Comparison of ENCODE assay signal across 8 cellular contexts in the genomic region with DNA sequence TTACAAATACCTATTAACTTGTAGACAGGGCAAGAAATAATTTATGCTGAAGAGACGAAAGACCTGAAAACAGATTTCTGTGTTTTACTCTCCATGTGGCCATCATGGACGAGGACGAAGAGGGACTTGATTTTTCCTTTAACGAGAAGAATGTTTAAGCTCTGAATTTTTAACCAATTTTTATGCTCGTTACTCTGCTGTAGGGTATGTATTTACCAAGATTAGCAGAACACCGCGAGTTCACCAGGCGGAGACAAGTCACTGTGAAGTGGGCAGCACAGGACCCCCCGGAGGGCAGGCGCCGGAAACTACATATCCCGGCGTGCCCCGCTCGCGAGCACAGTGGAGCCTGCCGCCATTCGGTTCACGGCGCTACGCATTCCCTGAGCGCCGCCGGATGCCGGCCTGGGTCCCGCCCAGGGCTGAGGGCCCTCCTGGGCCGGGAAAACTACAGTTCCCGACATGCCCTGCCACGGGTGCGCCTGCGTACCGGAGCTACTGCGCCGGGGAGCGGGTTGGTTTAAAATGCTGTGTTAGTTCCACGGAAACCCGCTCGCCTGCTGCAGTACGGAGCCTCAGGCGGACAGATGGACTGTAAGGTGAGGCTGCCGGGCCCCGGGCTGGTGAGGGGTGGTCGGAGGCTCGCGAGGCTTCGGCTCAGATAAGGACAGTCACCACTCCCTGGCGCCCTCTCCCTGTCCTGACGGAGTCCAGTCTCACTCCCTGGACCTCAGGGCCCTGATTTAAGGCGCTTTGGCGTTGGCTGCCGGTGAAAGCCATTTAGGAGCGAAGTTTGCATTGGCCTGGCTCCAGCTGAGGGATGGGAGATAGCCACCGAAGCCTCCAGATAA. TPM values are rescaled to one million over a fixed set of nuclear protein-coding genes. Genes with fewer than 3 reads are reported as not detected.
DNase-seq lines count a peak whose midpoint lies in the region; ATAC-seq and TF ChIP-seq lines count a peak whose summit lies in the region.

Gene CCDC150 (plus strand): TSS at position 536 of the 851 bp plus-strand sequence. CDS start 52 bp downstream, at position 588.

- H3K27me3 ChIP-seq in SK-N-SH (ENCODE audit: insufficient read depth) (no peaks in the 10 kb centered on the region), thoracic aorta (replicated peaks; ENCODE audit: insufficient read depth) (no peaks in the 10 kb centered on the region)

- H3K4me1 ChIP-seq in SK-N-SH (ENCODE audit: control insufficient read depth in 1 of 2, insufficient read depth in 2 of 2, low read depth in 1 of 2, low read length in 1 of 2), result no peaks in the 10 kb centered on the region; a peak in 1 of 4 replicates
- H3K4me1 ChIP-seq in thoracic aorta (ENCODE audit: control insufficient read depth in 1 of 2, low read depth in 2 of 2), result peaks cover 0 to 4% of the 10 kb centered on the region in 2 donors

- WGBS in SK-N-SH (ENCODE audit: low lambda C conversion rate), result 12% methylated on average over 22 of the region's 53 CpGs

- peak; percentile 51 for TF ChIP-seq POLR2A in NB4 (IDR thresholded peaks at IDR 0.05; ENCODE audit: extremely low read depth, insufficient read length)

- CTCF ChIA-PET in SK-N-SH (lab: Yijun Ruan, JAX), result interaction anchor here (1.1 to 1.6 kb wide), 5 partner anchors 28 to 342 kb away, joined by 3 to 5 read pairs (median 3); partner anchors contain the start of gene GTF3C3

- H3K4me1 Mint-ChIP-seq in activated naive CD4-positive, alpha-beta T cell treated with anti-CD3 and anti-CD28 coated beads, Interleukin-2, amount 50 U/mL, for 24 hours, result peaks cover 7% of the 10 kb centered on the region

- H3K4me3 Mint-ChIP-seq in activated naive CD4-positive, alpha-beta T cell treated with anti-CD3 and anti-CD28 coated beads, Interleukin-2, amount 50 U/mL, for 24 hours, result peak within 1 kb of the TSS; percentile 92

- H3K9me3 Mint-ChIP-seq in activated naive CD4-positive, alpha-beta T cell treated with anti-CD3 and anti-CD28 coated beads, Interleukin-2, amount 50 U/mL, for 24 hours, result no peaks in the 10 kb centered on the region

- H2AFZ ChIP-seq in SK-N-SH (ENCODE audit: low read depth), result peak within 1 kb of the TSS; percentile 92

- no peaks in the 10 kb centered on the region for H3K36me3 ChIP-seq in SK-N-SH (replicated peaks in 1 of 2; ENCODE audit: control insufficient read depth in 1 of 2, insufficient read depth in 2 of 2, low read length in 1 of 2)
- H3K36me3 ChIP-seq in thoracic aorta, result no peaks in the 10 kb centered on the region

- H3K27me3 Mint-ChIP-seq in activated naive CD4-positive, alpha-beta T cell treated with anti-CD3 and anti-CD28 coated beads, Interleukin-2, amount 50 U/mL, for 24 hours, result no peaks in the 10 kb centered on the region

- H3K9ac ChIP-seq in SK-N-SH, result peak within 1 kb of the TSS; percentile 74

- no peaks in the 10 kb centered on the region for H4K20me1 ChIP-seq in SK-N-SH (ENCODE audit: insufficient read depth)

- DNase-seq in GM10266 (ENCODE audit: extremely low spot score), result peak; percentile 92
- DNase-seq in NB4 (ENCODE audit: low read depth), result peak; percentile 97
- peak; percentile 96 for DNase-seq in SK-N-SH
- peak; percentile 96 for DNase-seq in glomerular visceral epithelial cell (ENCODE audit: extremely low spot score)
- peak; percentile 65 for DNase-seq in omental fat pad (ENCODE audit: low spot score)
- DNase-seq in thoracic aorta (ENCODE audit: low spot score), result peak; percentile 60

- H3K36me3 Mint-ChIP-seq in activated naive CD4-positive, alpha-beta T cell treated with anti-CD3 and anti-CD28 coated beads, Interleukin-2, amount 50 U/mL, for 24 hours, result no peaks in the 10 kb centered on the region

- H3K79me2 ChIP-seq in SK-N-SH (ENCODE audit: insufficient read depth), result peaks cover 40% of the 10 kb centered on the region

- peak; percentile 39 for TF ChIP-seq RAD21 in SK-N-SH (IDR thresholded peaks at IDR 0.05; ENCODE audit: low read length)

- peak within 1 kb of the TSS; percentile 82 for H3K4me2 ChIP-seq in SK-N-SH

- peak within 1 kb of the TSS; percentile 96 for H3K4me3 ChIP-seq in NB4 (ENCODE audit: low read depth, low read length)
- H3K4me3 ChIP-seq in SK-N-SH (ENCODE audit: low read depth in 2 of 2, low read length in 1 of 2), result peak within 1 kb of the TSS; percentile 87 to 92
- peak within 1 kb of the TSS; percentile 71 for H3K4me3 ChIP-seq in thoracic aorta

- peak within 1 kb of the TSS; percentile 71 for H3K27ac Mint-ChIP-seq in activated naive CD4-positive, alpha-beta T cell treated with anti-CD3 and anti-CD28 coated beads, Interleukin-2, amount 50 U/mL, for 24 hours

- peaks cover 8% of the 10 kb centered on the region for H3F3A ChIP-seq in SK-N-SH (replicated peaks; ENCODE audit: insufficient read depth)

- ATAC-seq in HG02588 (IDR thresholded peaks at IDR 0.05; ENCODE audit: unreplicated experiment) (peak; percentile 100), omental fat pad (ENCODE audit: low FRiP score) (peak; percentile 100), thoracic aorta (ENCODE audit: insufficient number of reproducible peaks, low FRiP score, low read depth) (peak; percentile 89)

- no peaks in the 10 kb centered on the region for H3K9me3 ChIP-seq in SK-N-SH
- H3K9me3 ChIP-seq in thoracic aorta, result no peaks in the 10 kb centered on the region

- H3K9me2 ChIP-seq in SK-N-SH, result no peaks in the 10 kb centered on the region

- no peak for TF ChIP-seq EP300 in SK-N-SH (IDR thresholded peaks at IDR 0.05; ENCODE audit: borderline replicate concordance in 1 of 2, low read depth in 1 of 2, low read length in 1 of 2)

- POLR2A ChIA-PET in SK-N-SH (lab: Yijun Ruan, JAX), result interaction anchor here (0.5 to 1.3 kb wide), 2 partner anchors 85 to 758 kb away, joined by 3 read pairs; no protein-coding TSS in a partner anchor

- H3K27ac ChIP-seq in SK-N-SH (ENCODE audit: low read depth in 2 of 2, low read length in 1 of 2) (peak within 1 kb of the TSS; percentile 28 to 59; a peak in 3 of 4 replicates), thoracic aorta (no peak within 1 kb of the TSS)

- TF ChIP-seq CTCF in GM10266 (IDR thresholded peaks at IDR 0.05; ENCODE audit: control insufficient read depth, insufficient read depth, low read depth, missing control alignments) (no peak), NB4 (IDR thresholded peaks at IDR 0.05; ENCODE audit: low read depth, low read length) (no peak), SK-N-SH (IDR thresholded peaks at IDR 0.05) (peak; percentile 41), omental fat pad (IDR thresholded peaks at IDR 0.05) (no peak), thoracic aorta (IDR thresholded peaks at IDR 0.05) (peak; percentile 11)

TF ChIP-seq in SK-N-SH, 30 proteins besides CTCF, POLR2A, EP300 and RAD21 (continues in another document):
- TF ChIP-seq TEAD4 (IDR thresholded peaks at IDR 0.05; ENCODE audit: borderline replicate concordance, insufficient read depth), result no peak
- TF ChIP-seq TAF1 (IDR thresholded peaks at IDR 0.05; ENCODE audit: borderline replicate concordance, low read depth, low read length), result peak; percentile 61; the same call in 1 of the 2 replicates
- TF ChIP-seq JUND (IDR thresholded peaks at IDR 0.05), result no peak
- TF ChIP-seq REST (IDR thresholded peaks at IDR 0.05; ENCODE audit: low read depth, low read length), result no peak
- TF ChIP-seq, protein P1, sequence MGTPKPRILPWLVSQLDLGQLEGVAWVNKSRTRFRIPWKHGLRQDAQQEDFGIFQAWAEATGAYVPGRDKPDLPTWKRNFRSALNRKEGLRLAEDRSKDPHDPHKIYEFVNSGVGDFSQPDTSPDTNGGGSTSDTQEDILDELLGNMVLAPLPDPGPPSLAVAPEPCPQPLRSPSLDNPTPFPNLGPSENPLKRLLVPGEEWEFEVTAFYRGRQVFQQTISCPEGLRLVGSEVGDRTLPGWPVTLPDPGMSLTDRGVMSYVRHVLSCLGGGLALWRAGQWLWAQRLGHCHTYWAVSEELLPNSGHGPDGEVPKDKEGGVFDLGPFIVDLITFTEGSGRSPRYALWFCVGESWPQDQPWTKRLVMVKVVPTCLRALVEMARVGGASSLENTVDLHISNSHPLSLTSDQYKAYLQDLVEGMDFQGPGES (IDR thresholded peaks at IDR 0.05; ENCODE audit: low read depth, low read length), result no peak
- TF ChIP-seq FOXM1 (IDR thresholded peaks at IDR 0.05; ENCODE audit: low read depth), result no peak
- TF ChIP-seq EZH2phosphoT487 (IDR thresholded peaks at IDR 0.05; ENCODE audit: borderline replicate concordance, low read depth), result no peak
- no peak for TF ChIP-seq RCOR1 (IDR thresholded peaks at IDR 0.05; ENCODE audit: low read length)
- peak; percentile 74 for TF ChIP-seq CHD2 (IDR thresholded peaks at IDR 0.05; ENCODE audit: low read length, partially characterized antibody)
- TF ChIP-seq FOXJ3 (CRISPR knock-in tag; IDR thresholded peaks at IDR 0.05), result no peak
- TF ChIP-seq FOSL2 (IDR thresholded peaks at IDR 0.05; ENCODE audit: borderline replicate concordance, low read depth), result no peak
- peak; percentile 9; the same call in 1 of the 2 replicates for TF ChIP-seq NFIC (IDR thresholded peaks at IDR 0.05; ENCODE audit: borderline replicate concordance)

RNA-seq across cellular contexts. Expression of gene CCDC150, which starts in this region (rescaled TPM):
- 4.6 and 5.8 TPM in 2 replicates for polyA plus RNA-seq in SK-N-SH (2012; rRNA removed)
- polyA plus RNA-seq in SK-N-SH (2012; cell fraction: cytosol; rRNA removed), result 1.8 and 2.2 TPM in 2 replicates
- 14.8 and 23.2 TPM in 2 replicates for polyA plus RNA-seq in SK-N-SH (2012; cell fraction: nucleus; rRNA removed)
- 1 to 10 TPM in 2 of 4 donors, under 1 TPM in 1, not detected in 1; 0.72 to 2.0 (median 1.4) TPM for total RNA-seq in omental fat pad
- total RNA-seq in thoracic aorta, result under 1 TPM in 1 of 2 donors, not detected in 1; 0.56 TPM

Comparison
In these comparisons a context has a peak if more than half of its experiments do, and no peak if none do; other contexts are left out.
1. Peak in DNase-seq, ATAC-seq and H3K4me3 ChIP-seq in thoracic aorta; RNA of the gene not detected or under 1 TPM.
2. CTCF ChIP-seq: peak in SK-N-SH (single experiment) and thoracic aorta (single experiment); none in GM10266 (single experiment), NB4 (single experiment) and omental fat pad (0 of 3).
3. H3K27ac ChIP-seq: peak in SK-N-SH (2 of 2); none in thoracic aorta (0 of 2).
4. Peak in every context shown above with its lines, with median percentiles within 50 percentile points of each other: DNase-seq, ATAC-seq and H3K4me3 ChIP-seq.